Comparison of ENCODE assay signal across 2 cellular contexts in genomic region chr16:49483651-49484451, GRCh38.
TF ChIP-seq lines count a peak whose summit lies in the region.

No MANE protein-coding gene starts in this region.

TF ChIP-seq in GM23338, 12 proteins besides CTCF, POLR2A, EP300 and RAD21 (continued from another document):
- TF ChIP-seq, protein P1, sequence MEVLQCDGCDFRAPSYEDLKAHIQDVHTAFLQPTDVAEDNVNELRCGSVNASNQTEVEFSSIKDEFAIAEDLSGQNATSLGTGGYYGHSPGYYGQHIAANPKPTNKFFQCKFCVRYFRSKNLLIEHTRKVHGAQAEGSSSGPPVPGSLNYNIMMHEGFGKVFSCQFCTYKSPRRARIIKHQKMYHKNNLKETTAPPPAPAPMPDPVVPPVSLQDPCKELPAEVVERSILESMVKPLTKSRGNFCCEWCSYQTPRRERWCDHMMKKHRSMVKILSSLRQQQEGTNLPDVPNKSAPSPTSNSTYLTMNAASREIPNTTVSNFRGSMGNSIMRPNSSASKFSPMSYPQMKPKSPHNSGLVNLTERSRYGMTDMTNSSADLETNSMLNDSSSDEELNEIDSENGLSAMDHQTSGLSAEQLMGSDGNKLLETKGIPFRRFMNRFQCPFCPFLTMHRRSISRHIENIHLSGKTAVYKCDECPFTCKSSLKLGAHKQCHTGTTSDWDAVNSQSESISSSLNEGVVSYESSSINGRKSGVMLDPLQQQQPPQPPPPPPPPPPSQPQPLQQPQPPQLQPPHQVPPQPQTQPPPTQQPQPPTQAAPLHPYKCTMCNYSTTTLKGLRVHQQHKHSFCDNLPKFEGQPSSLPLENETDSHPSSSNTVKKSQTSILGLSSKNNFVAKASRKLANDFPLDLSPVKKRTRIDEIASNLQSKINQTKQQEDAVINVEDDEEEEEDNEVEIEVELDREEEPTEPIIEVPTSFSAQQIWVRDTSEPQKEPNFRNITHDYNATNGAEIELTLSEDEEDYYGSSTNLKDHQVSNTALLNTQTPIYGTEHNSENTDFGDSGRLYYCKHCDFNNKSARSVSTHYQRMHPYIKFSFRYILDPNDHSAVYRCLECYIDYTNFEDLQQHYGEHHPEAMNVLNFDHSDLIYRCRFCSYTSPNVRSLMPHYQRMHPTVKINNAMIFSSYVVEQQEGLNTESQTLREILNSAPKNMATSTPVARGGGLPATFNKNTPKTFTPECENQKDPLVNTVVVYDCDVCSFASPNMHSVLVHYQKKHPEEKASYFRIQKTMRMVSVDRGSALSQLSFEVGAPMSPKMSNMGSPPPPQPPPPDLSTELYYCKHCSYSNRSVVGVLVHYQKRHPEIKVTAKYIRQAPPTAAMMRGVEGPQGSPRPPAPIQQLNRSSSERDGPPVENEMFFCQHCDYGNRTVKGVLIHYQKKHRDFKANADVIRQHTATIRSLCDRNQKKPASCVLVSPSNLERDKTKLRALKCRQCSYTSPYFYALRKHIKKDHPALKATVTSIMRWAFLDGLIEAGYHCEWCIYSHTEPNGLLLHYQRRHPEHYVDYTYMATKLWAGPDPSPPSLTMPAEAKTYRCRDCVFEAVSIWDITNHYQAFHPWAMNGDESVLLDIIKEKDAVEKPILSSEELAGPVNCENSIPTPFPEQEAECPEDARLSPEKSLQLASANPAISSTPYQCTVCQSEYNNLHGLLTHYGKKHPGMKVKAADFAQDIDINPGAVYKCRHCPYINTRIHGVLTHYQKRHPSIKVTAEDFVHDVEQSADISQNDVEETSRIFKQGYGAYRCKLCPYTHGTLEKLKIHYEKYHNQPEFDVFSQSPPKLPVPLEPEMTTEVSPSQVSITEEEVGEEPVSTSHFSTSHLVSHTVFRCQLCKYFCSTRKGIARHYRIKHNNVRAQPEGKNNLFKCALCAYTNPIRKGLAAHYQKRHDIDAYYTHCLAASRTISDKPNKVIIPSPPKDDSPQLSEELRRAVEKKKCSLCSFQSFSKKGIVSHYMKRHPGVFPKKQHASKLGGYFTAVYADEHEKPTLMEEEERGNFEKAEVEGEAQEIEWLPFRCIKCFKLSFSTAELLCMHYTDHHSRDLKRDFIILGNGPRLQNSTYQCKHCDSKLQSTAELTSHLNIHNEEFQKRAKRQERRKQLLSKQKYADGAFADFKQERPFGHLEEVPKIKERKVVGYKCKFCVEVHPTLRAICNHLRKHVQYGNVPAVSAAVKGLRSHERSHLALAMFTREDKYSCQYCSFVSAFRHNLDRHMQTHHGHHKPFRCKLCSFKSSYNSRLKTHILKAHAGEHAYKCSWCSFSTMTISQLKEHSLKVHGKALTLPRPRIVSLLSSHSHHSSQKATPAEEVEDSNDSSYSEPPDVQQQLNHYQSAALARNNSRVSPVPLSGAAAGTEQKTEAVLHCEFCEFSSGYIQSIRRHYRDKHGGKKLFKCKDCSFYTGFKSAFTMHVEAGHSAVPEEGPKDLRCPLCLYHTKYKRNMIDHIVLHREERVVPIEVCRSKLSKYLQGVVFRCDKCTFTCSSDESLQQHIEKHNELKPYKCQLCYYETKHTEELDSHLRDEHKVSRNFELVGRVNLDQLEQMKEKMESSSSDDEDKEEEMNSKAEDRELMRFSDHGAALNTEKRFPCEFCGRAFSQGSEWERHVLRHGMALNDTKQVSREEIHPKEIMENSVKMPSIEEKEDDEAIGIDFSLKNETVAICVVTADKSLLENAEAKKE (CRISPR knock-in tag; IDR thresholded peaks at IDR 0.05) = no peak
- TF ChIP-seq JUNB (IDR thresholded peaks at IDR 0.05; ENCODE audit: unreplicated experiment) (no peak), EZH2 (IDR thresholded peaks at IDR 0.05; ENCODE audit: low read depth, unreplicated experiment) (no peak), ZNF331 (CRISPR knock-in tag; IDR thresholded peaks at IDR 0.05; ENCODE audit: low read depth) (no peak), CREB1 (CRISPR knock-in tag; IDR thresholded peaks at IDR 0.05; ENCODE audit: low read depth) (no peak), ZNF114 (CRISPR knock-in tag; IDR thresholded peaks at IDR 0.05) (no peak), POLR2AphosphoS5 (IDR thresholded peaks at IDR 0.05; ENCODE audit: low read depth) (no peak)
- TF ChIP-seq, protein P2, sequence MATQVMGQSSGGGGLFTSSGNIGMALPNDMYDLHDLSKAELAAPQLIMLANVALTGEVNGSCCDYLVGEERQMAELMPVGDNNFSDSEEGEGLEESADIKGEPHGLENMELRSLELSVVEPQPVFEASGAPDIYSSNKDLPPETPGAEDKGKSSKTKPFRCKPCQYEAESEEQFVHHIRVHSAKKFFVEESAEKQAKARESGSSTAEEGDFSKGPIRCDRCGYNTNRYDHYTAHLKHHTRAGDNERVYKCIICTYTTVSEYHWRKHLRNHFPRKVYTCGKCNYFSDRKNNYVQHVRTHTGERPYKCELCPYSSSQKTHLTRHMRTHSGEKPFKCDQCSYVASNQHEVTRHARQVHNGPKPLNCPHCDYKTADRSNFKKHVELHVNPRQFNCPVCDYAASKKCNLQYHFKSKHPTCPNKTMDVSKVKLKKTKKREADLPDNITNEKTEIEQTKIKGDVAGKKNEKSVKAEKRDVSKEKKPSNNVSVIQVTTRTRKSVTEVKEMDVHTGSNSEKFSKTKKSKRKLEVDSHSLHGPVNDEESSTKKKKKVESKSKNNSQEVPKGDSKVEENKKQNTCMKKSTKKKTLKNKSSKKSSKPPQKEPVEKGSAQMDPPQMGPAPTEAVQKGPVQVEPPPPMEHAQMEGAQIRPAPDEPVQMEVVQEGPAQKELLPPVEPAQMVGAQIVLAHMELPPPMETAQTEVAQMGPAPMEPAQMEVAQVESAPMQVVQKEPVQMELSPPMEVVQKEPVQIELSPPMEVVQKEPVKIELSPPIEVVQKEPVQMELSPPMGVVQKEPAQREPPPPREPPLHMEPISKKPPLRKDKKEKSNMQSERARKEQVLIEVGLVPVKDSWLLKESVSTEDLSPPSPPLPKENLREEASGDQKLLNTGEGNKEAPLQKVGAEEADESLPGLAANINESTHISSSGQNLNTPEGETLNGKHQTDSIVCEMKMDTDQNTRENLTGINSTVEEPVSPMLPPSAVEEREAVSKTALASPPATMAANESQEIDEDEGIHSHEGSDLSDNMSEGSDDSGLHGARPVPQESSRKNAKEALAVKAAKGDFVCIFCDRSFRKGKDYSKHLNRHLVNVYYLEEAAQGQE (IDR thresholded peaks at IDR 0.05; ENCODE audit: unreplicated experiment) = no peak

TF ChIP-seq in WTC11, 78 proteins besides CTCF, POLR2A, EP300 and RAD21 (continued from another document):
- TF ChIP-seq AR (CRISPR knock-in tag; IDR thresholded peaks at IDR 0.05) (no peak), SMAD4 (CRISPR knock-in tag; IDR thresholded peaks at IDR 0.05) (no peak), IRF1 (CRISPR knock-in tag; IDR thresholded peaks at IDR 0.05) (no peak), NR2C2 (CRISPR knock-in tag; IDR thresholded peaks at IDR 0.05) (no peak), ZMAT4 (CRISPR knock-in tag; IDR thresholded peaks at IDR 0.05) (no peak), ZNF263 (CRISPR knock-in tag; IDR thresholded peaks at IDR 0.05; ENCODE audit: low read depth) (no peak)
- TF ChIP-seq, protein P3, sequence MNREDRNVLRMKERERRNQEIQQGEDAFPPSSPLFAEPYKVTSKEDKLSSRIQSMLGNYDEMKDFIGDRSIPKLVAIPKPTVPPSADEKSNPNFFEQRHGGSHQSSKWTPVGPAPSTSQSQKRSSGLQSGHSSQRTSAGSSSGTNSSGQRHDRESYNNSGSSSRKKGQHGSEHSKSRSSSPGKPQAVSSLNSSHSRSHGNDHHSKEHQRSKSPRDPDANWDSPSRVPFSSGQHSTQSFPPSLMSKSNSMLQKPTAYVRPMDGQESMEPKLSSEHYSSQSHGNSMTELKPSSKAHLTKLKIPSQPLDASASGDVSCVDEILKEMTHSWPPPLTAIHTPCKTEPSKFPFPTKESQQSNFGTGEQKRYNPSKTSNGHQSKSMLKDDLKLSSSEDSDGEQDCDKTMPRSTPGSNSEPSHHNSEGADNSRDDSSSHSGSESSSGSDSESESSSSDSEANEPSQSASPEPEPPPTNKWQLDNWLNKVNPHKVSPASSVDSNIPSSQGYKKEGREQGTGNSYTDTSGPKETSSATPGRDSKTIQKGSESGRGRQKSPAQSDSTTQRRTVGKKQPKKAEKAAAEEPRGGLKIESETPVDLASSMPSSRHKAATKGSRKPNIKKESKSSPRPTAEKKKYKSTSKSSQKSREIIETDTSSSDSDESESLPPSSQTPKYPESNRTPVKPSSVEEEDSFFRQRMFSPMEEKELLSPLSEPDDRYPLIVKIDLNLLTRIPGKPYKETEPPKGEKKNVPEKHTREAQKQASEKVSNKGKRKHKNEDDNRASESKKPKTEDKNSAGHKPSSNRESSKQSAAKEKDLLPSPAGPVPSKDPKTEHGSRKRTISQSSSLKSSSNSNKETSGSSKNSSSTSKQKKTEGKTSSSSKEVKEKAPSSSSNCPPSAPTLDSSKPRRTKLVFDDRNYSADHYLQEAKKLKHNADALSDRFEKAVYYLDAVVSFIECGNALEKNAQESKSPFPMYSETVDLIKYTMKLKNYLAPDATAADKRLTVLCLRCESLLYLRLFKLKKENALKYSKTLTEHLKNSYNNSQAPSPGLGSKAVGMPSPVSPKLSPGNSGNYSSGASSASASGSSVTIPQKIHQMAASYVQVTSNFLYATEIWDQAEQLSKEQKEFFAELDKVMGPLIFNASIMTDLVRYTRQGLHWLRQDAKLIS (CRISPR knock-in tag; IDR thresholded peaks at IDR 0.05; ENCODE audit: borderline replicate concordance) = no peak
